23 cellular contexts compared by ENCODE assay signal in the genomic region with DNA sequence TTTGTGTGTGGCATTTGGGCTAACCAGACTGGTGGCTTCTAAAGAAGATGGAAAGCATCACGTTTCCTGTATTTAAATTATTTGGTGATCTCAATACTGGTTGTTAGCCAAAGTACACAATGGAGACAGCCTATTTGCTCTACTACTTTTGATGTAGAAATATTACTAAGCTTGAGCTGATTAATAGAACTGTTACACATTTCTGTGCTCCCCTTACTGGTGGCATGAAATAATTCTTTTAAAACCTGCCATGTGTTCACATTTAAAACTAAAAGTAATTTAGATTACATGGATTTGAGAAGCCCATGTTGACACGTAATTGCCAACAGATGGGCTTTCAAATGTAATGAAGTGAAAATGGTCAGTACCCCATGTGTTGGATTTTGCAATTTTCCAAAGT. TPM values are rescaled to one million over a fixed set of nuclear protein-coding genes. Genes with fewer than 3 reads are reported as not detected.
A peak's percentile ranks its signal among the peaks of the same experiment; 100 is the strongest.
DNase-seq lines count a peak whose midpoint lies in the region; ATAC-seq lines count a peak whose summit lies in the region.
"Had no signal": no experiment of that assay in that cellular context is flagged by ENCODE, and none has a peak within 500 bp of the region (broad histone marks: within the 10 kb centered on the region; RNA-seq: fewer than 3 reads in every experiment).

No MANE protein-coding gene starts in this region.

- H3K9me3 Mint-ChIP-seq in activated CD4-positive, alpha-beta memory T cell treated with anti-CD3 and anti-CD28 coated beads, Interleukin-2, amount 10 ng/mL, durations not matched to agents 7 days and 5 days, result no peaks in the 10 kb centered on the region
- H3K9me3 Mint-ChIP-seq: activated CD4-positive, alpha-beta T cell treated with anti-CD3 and anti-CD28 coated beads, Interleukin-2, amount 10 ng/mL, durations not matched to agents 24 days and 14 days; GM23338 had no signal

- no peak overlapping the region for H3K4me3 Mint-ChIP-seq in activated CD4-positive, alpha-beta memory T cell treated with anti-CD3 and anti-CD28 coated beads, Interleukin-2, amount 10 ng/mL, durations not matched to agents 7 days and 5 days
- H3K4me3 Mint-ChIP-seq: activated CD4-positive, alpha-beta T cell treated with anti-CD3 and anti-CD28 coated beads, Interleukin-2, amount 10 ng/mL, durations not matched to agents 24 days and 14 days; GM23338 had no signal

- no peaks in the 10 kb centered on the region for H3K27me3 ChIP-seq in adipocyte (replicated peaks; ENCODE audit: control insufficient read depth, insufficient read depth, low read length)
- H3K27me3 ChIP-seq: body of pancreas, dorsolateral prefrontal cortex, esophagus muscularis mucosa, SJCRH30 had no signal

- H3K4me1 Mint-ChIP-seq in activated CD4-positive, alpha-beta memory T cell treated with anti-CD3 and anti-CD28 coated beads, Interleukin-2, amount 10 ng/mL, durations not matched to agents 7 days and 5 days, result peaks cover 14% of the 10 kb centered on the region
- H3K4me1 Mint-ChIP-seq: GM23338 had no signal

- CTCF ChIA-PET in activated CD4-positive, alpha-beta memory T cell treated with anti-CD3 and anti-CD28 coated beads, Interleukin-2, amount 10 ng/mL, durations not matched to agents 7 days and 5 days (lab: Charles Lee), result interaction anchor here (0.6 to 3.4 kb wide), 3 partner anchors 13 to 68 kb away, joined by 3 to 30 read pairs (median 4); no protein-coding TSS in a partner anchor

- in situ Hi-C loops in G401 (cut with HindIII; ENCODE audit: low sequenced_read_pairs), result no loop called here

- POLR2A ChIA-PET in activated CD4-positive, alpha-beta memory T cell treated with anti-CD3 and anti-CD28 coated beads, Interleukin-2, amount 10 ng/mL, durations not matched to agents 7 days and 5 days (lab: Charles Lee), result no interaction called here

- H3K27me3 Mint-ChIP-seq in activated CD4-positive, alpha-beta memory T cell treated with anti-CD3 and anti-CD28 coated beads, Interleukin-2, amount 10 ng/mL, durations not matched to agents 7 days and 5 days, result no peaks in the 10 kb centered on the region
- H3K27me3 Mint-ChIP-seq: activated CD4-positive, alpha-beta T cell treated with anti-CD3 and anti-CD28 coated beads, Interleukin-2, amount 10 ng/mL, durations not matched to agents 24 days and 14 days had no signal

- H3K9me3 ChIP-seq in adipocyte (ENCODE audit: control insufficient read depth, low read length), result no peaks in the 10 kb centered on the region
- H3K9me3 ChIP-seq: body of pancreas, esophagus muscularis mucosa, SJCRH30 had no signal

- ATAC-seq in GM18519 (IDR thresholded peaks at IDR 0.05; ENCODE audit: low FRiP score, unreplicated experiment), result no peak
- ATAC-seq: body of pancreas, GM23338, left cardiac atrium had no signal

- DNase-seq in AG20443 (ENCODE audit: low spot score) (peak; percentile 19), G401 (ENCODE audit: low spot score) (peak; percentile 25), adipocyte (ENCODE audit: low read depth) (peak; percentile 75), fibroblast of the conjunctiva (ENCODE audit: low read depth) (peak; percentile 72), HPDE6-E6E7 (ENCODE audit: extremely low spot score) (no peak), DMS153 (lab: John Stamatoyannopoulos, UW) (no peak)
- no peak for DNase-seq in activated CD4-positive, alpha-beta memory T cell treated with anti-CD3 and anti-CD28 coated beads, Interleukin-2, amount 10 ng/mL, durations not matched to agents 7 days and 5 days
- DNase-seq: activated CD4-positive, alpha-beta T cell treated with anti-CD3 and anti-CD28 coated beads, Interleukin-2, amount 10 ng/mL, durations not matched to agents 24 days and 14 days; activated naive CD4-positive, alpha-beta T cell treated with anti-CD3 and anti-CD28 coated beads, Interleukin-2, amount 50 U/mL, for 16 hours; activated T-cell treated with anti-CD3 and anti-CD28 coated beads, Interleukin-2, amount 50 U/mL, for 1 hour; body of pancreas; dorsolateral prefrontal cortex; Kasumi-1; left cardiac atrium; NCI-H1417; NCI-H510A; occipital lobe; SJCRH30; stimulated activated CD4-positive, alpha-beta T cell treated with anti-CD3 and anti-CD28 coated beads, Interleukin-4, amount 100 ng/mL, for 24 hours; stimulated activated CD8-positive, alpha-beta memory T cell treated with anti-CD3 and anti-CD28 coated beads, Interleukin-4, amount 100 ng/mL, for 48 hours had no signal

- no peak overlapping the region for H3K9ac ChIP-seq in adipocyte (ENCODE audit: low read length)

- H3K27ac Mint-ChIP-seq in activated CD4-positive, alpha-beta memory T cell treated with anti-CD3 and anti-CD28 coated beads, Interleukin-2, amount 10 ng/mL, durations not matched to agents 7 days and 5 days, result no peak overlapping the region
- H3K27ac Mint-ChIP-seq: activated CD4-positive, alpha-beta T cell treated with anti-CD3 and anti-CD28 coated beads, Interleukin-2, amount 10 ng/mL, durations not matched to agents 24 days and 14 days; GM23338 had no signal

- no peak overlapping the region for H3K4me3 ChIP-seq in adipocyte (ENCODE audit: low read length)
- H3K4me3 ChIP-seq: body of pancreas, dorsolateral prefrontal cortex, esophagus muscularis mucosa, GM23338, SJCRH30 had no signal

- no peaks in the 10 kb centered on the region for H3K36me3 ChIP-seq in adipocyte (ENCODE audit: control insufficient read depth, insufficient read depth, low read length, severe bottlenecking)
- H3K36me3 ChIP-seq: SJCRH30 had no signal

- H3K36me3 Mint-ChIP-seq in activated CD4-positive, alpha-beta memory T cell treated with anti-CD3 and anti-CD28 coated beads, Interleukin-2, amount 10 ng/mL, durations not matched to agents 7 days and 5 days (ENCODE audit: low read depth), result no peaks in the 10 kb centered on the region

- peaks cover 18% of the 10 kb centered on the region for H3K4me1 ChIP-seq in adipocyte (ENCODE audit: control insufficient read depth, insufficient read depth, low read length)
- H3K4me1 ChIP-seq: body of pancreas, SJCRH30 had no signal

RNA-seq across cellular contexts. Expression of gene RARRES1, which starts 10.6 kb away (rescaled TPM):
- total RNA-seq in G401 (2014; rRNA removed; shearing (Covaris generic)), result not detected in 2 replicates
- not detected for total RNA-seq in activated CD4-positive, alpha-beta memory T cell treated with anti-CD3 and anti-CD28 coated beads, Interleukin-2, amount 10 ng/mL, durations not matched to agents 7 days and 5 days
- total RNA-seq: activated CD4-positive, alpha-beta T cell treated with anti-CD3 and anti-CD28 coated beads, Interleukin-2, amount 10 ng/mL, durations not matched to agents 24 days and 14 days; SJCRH30 had no signal

RNA-seq across cellular contexts. Expression of gene MFSD1, which starts 59.0 kb away (rescaled TPM):
- 42.5 and 58.7 TPM in 2 replicates for total RNA-seq in G401 (2014; rRNA removed; shearing (Covaris generic))
- 10 to 100 TPM; 26.9 to 27.4 TPM for total RNA-seq in activated CD4-positive, alpha-beta memory T cell treated with anti-CD3 and anti-CD28 coated beads, Interleukin-2, amount 10 ng/mL, durations not matched to agents 7 days and 5 days

Comparison
In these comparisons a context has a peak if more than half of its experiments do, and no peak if none do; other contexts are left out.
1. DNase-seq: peak in AG20443 (single experiment), G401 (single experiment), adipocyte (single experiment) and fibroblast of the conjunctiva (single experiment); none in activated CD4-positive, alpha-beta memory T cell treated with anti-CD3 and anti-CD28 coated beads, Interleukin-2, amount 10 ng/mL, durations not matched to agents 7 days and 5 days (single experiment), HPDE6-E6E7 (single experiment) and DMS153 (single experiment).